22 cellular contexts compared by ENCODE assay signal in genomic region chr5:162806195-162806594, GRCh38.
"Had no signal": no experiment of that assay in that cellular context is flagged by ENCODE, and none has a peak within 500 bp of the region (broad histone marks: within the 10 kb centered on the region; RNA-seq: fewer than 3 reads in every experiment).

No MANE protein-coding gene starts in this region.

- H3K27ac ChIP-seq: colonic mucosa, coronary artery, dorsolateral prefrontal cortex, epithelial cell of prostate, esophagus muscularis mucosa, esophagus squamous epithelium, foreskin keratinocyte, gastrocnemius medialis, gastroesophageal sphincter, heart left ventricle, heart right ventricle had no signal

- H3K9me3 ChIP-seq: colonic mucosa, esophagus muscularis mucosa, esophagus squamous epithelium, gastrocnemius medialis, gastroesophageal sphincter, heart left ventricle had no signal

- DNase-seq: colonic mucosa; cortex of kidney; dermis blood vessel endothelial cell; dorsolateral prefrontal cortex; effector CD4-positive, alpha-beta T cell; effector CD8-positive, alpha-beta T cell; effector memory CD4-positive, alpha-beta T cell; effector memory CD8-positive, alpha-beta T cell; endodermal cell; erythroblast; esophagus squamous epithelium; foreskin fibroblast; foreskin keratinocyte; foreskin melanocyte; gastrocnemius medialis; glutamatergic neuron; heart left ventricle; heart right ventricle had no signal

- H3K36me3 ChIP-seq: colonic mucosa, esophagus muscularis mucosa, esophagus squamous epithelium, gastrocnemius medialis, gastroesophageal sphincter, heart left ventricle, heart right ventricle had no signal

- H3K27me3 ChIP-seq: colonic mucosa, dorsolateral prefrontal cortex, esophagus muscularis mucosa, esophagus squamous epithelium, foreskin keratinocyte, gastrocnemius medialis, gastroesophageal sphincter, heart left ventricle, heart right ventricle had no signal

- H3K4me3 ChIP-seq: colonic mucosa, coronary artery, dorsolateral prefrontal cortex, esophagus muscularis mucosa, esophagus squamous epithelium, gastrocnemius medialis, gastroesophageal sphincter, heart left ventricle, heart right ventricle had no signal
